9 cellular contexts compared by ENCODE assay signal in genomic region chr6:32529697-32530429, GRCh38. TPM values are rescaled to one million over a fixed set of nuclear protein-coding genes. Genes with fewer than 3 reads are reported as not detected.
DNase-seq lines count a peak whose midpoint lies in the region; ATAC-seq and TF ChIP-seq lines count a peak whose summit lies in the region.
"Had no signal": no experiment of that assay in that cellular context is flagged by ENCODE, and none has a peak within 500 bp of the region (broad histone marks: within the 10 kb centered on the region; RNA-seq: fewer than 3 reads in every experiment).

TSS of gene HLA-DRB5 (minus strand) at chr6:32530287. CDS start at chr6:32530224, 63 bp downstream.

- TF ChIP-seq CTCF in right atrium auricular region (IDR thresholded peaks at IDR 0.05) (no peak), heart right ventricle (IDR thresholded peaks at IDR 0.05) (no peak), testis (IDR thresholded peaks at IDR 0.05) (no peak)

- in situ Hi-C loops in SK-MEL-5 (cut with HindIII; ENCODE audit: low pct_unique_long_range_greater_than_20kb, low sequenced_read_pairs): no loop called here

- no peaks in the 10 kb centered on the region for H3K36me3 ChIP-seq in right atrium auricular region
- no peaks in the 10 kb centered on the region for H3K36me3 ChIP-seq in heart right ventricle
- no peaks in the 10 kb centered on the region for H3K36me3 ChIP-seq in testis (ENCODE audit: low read depth, missing control alignments)

- H3K27me3 ChIP-seq in right atrium auricular region: no peaks in the 10 kb centered on the region
- H3K27me3 ChIP-seq in heart right ventricle: no peaks in the 10 kb centered on the region
- no peaks in the 10 kb centered on the region for H3K27me3 ChIP-seq in testis

- intact Hi-C loops in Right ventricle myocardium inferior (cut with DNase I) (loop anchor here (10.0 kb wide), 1 partner anchor 55 kb away; the partner anchor contains the start of gene HLA-DRB1), heart right ventricle (cut with DNase I) (loop anchor here in 7 of 10 donors (5.0 to 10.0 kb wide), 3 partner anchors 42 to 57 kb away; partner anchors contain the start of gene HLA-DRB1 (in 5 of the 7)), testis (cut with DNase I; ENCODE audit: low total_unique reads) (loop anchor here (5.0 kb wide), 1 partner anchor 42 kb away; no protein-coding TSS in a partner anchor)

- 19 to 29% methylated on average over 3 of the region's 4 CpGs for WGBS in heart right ventricle, 2 donors
- WGBS in testis, 2 donors: 14 to 33% methylated on average over 2 to 3 of the region's 4 CpGs

- ATAC-seq in Right ventricle myocardium inferior (peak; percentile 86), heart right ventricle (peak in 7 of 8 donors; percentile 88 to 98 (median 96))

- H3K4me3 ChIP-seq in right atrium auricular region (peak within 1 kb of the TSS in 1 of 2 donors; percentile 27), heart right ventricle (peak within 1 kb of the TSS in 7 of 10 donors; percentile 4 to 62 (median 41)), testis (no peak within 1 kb of the TSS)

- H3K27ac ChIP-seq in right atrium auricular region (peak within 1 kb of the TSS in 1 of 2 donors; percentile 39), heart right ventricle (peak within 1 kb of the TSS in 9 of 10 donors; percentile 20 to 95 (median 71)), testis (no peak within 1 kb of the TSS)

- TF ChIP-seq POLR2A in testis (IDR thresholded peaks at IDR 0.05): no peak

- no peaks in the 10 kb centered on the region for H3K9me3 ChIP-seq in right atrium auricular region
- no peaks in the 10 kb centered on the region for H3K9me3 ChIP-seq in heart right ventricle
- H3K9me3 ChIP-seq in testis: no peaks in the 10 kb centered on the region

- H3K4me1 ChIP-seq in right atrium auricular region: no peaks in the 10 kb centered on the region
- H3K4me1 ChIP-seq in heart right ventricle: peaks cover 0 to 11% (median 0%) of the 10 kb centered on the region in 9 donors
- no peaks in the 10 kb centered on the region for H3K4me1 ChIP-seq in testis

- DNase-seq in Right ventricle myocardium inferior (ENCODE audit: missing footprints): peak; percentile 61
- no peak for DNase-seq in right atrium auricular region (ENCODE audit: low spot score)
- DNase-seq in SK-MEL-5 (ENCODE audit: low read depth, low spot score): peak; percentile 26
- DNase-seq in heart right ventricle: peak in 1 of 2 donors; percentile 73
- peak; percentile 12 for DNase-seq in testis
- no peak for DNase-seq in NCI-H1694 treated with DMSO at 0.1 percent for 48 hours (lab: John Stamatoyannopoulos, UW)
- no peak for DNase-seq in NK-92 treated with Interleukin-12 subunit alpha and Interleukin-12 subunit beta, amount 100 ng/mL, for 24 hours (lab: John Stamatoyannopoulos, UW)
- DNase-seq in DMS 273 (lab: John Stamatoyannopoulos, UW; ENCODE audit: unreplicated experiment): no peak
- DNase-seq: DND-41 had no signal

RNA-seq across cellular contexts. Expression of gene HLA-DRB5, which starts in this region (rescaled TPM):
- total RNA-seq in Right ventricle myocardium inferior (21.2 TPM), right atrium auricular region (10 to 100 TPM in 1 of 2 donors, 1 to 10 TPM in 1; 1.7 to 28.4 TPM), heart right ventricle (100 to 1,000 TPM in 1 of 10 donors, 10 to 100 TPM in 8, 1 to 10 TPM in 1; 5.8 to 109 (median 48.8) TPM), testis (under 1 TPM; 0.39 to 0.56 TPM)
- 0.29 and 0.58 TPM in 2 replicates for total RNA-seq in SK-MEL-5 (2014; rRNA removed; shearing (Covaris generic))
- polyA plus RNA-seq in SK-MEL-5 (2015; cell fraction: cytosol; rRNA removed): 2.2 and 3.3 TPM in 2 replicates
- 1.3 TPM in 1 of 2 replicates, not detected in the other for polyA plus RNA-seq in SK-MEL-5 (2015; cell fraction: nucleus; rRNA removed)
- polyA plus RNA-seq in heart right ventricle (1 to 10 TPM in 1 of 2 donors, under 1 TPM in 1; 0.29 to 3.0 TPM), testis (ENCODE audit: insufficient read depth, low read depth, low replicate concordance) (43.3 TPM)

Comparison
In these comparisons a context has a peak if more than half of its experiments do, and no peak if none do; other contexts are left out.
1. RNA of gene HLA-DRB5 (polyA plus RNA-seq): 43.3 TPM in testis (single experiment); 0.29 to 3.0 TPM in heart right ventricle; every median in the first group is over 10 times any median in the second.
2. DNase-seq: peak in Right ventricle myocardium inferior (single experiment), SK-MEL-5 (single experiment) and testis (single experiment); none in right atrium auricular region (single experiment), NCI-H1694 treated with DMSO at 0.1 percent for 48 hours (single experiment), NK-92 treated with Interleukin-12 subunit alpha and Interleukin-12 subunit beta, amount 100 ng/mL, for 24 hours (single experiment) and DMS 273 (single experiment).
3. H3K27ac ChIP-seq: peak in heart right ventricle (9 of 10); none in testis (0 of 2).
4. H3K4me3 ChIP-seq: peak in heart right ventricle (7 of 10); none in testis (0 of 2).